ENCODE assay signal across 11 cellular contexts in genomic region chr4:152102184-152103000, GRCh38.
DNase-seq lines count a peak whose midpoint lies in the region; ATAC-seq and TF ChIP-seq lines count a peak whose summit lies in the region.
"Had no signal": no experiment of that assay in that cellular context is flagged by ENCODE, and none has a peak within 500 bp of the region (broad histone marks: within the 10 kb centered on the region; RNA-seq: fewer than 3 reads in every experiment).

No MANE protein-coding gene starts in this region.

- peaks cover 96% of the 10 kb centered on the region for H3K4me1 Mint-ChIP-seq in activated naive CD4-positive, alpha-beta T cell treated with anti-CD3 and anti-CD28 coated beads, Interleukin-2, amount 50 U/mL, for 24 hours
- H3K4me1 Mint-ChIP-seq in activated CD8-positive, alpha-beta T cell treated with anti-CD3 and anti-CD28 coated beads, Interleukin-2, amount 10 ng/mL, durations not matched to agents 7 days and 5 days (ENCODE audit: low read depth), result peaks cover 83% of the 10 kb centered on the region

- peak overlapping the region; percentile 92 for H3K4me3 Mint-ChIP-seq in activated naive CD4-positive, alpha-beta T cell treated with anti-CD3 and anti-CD28 coated beads, Interleukin-2, amount 50 U/mL, for 24 hours
- peak overlapping the region; percentile 89 for H3K4me3 Mint-ChIP-seq in activated CD8-positive, alpha-beta T cell treated with anti-CD3 and anti-CD28 coated beads, Interleukin-2, amount 10 ng/mL, durations not matched to agents 7 days and 5 days

- no peaks in the 10 kb centered on the region for H3K9me3 ChIP-seq in transverse colon
- H3K9me3 ChIP-seq: tibial artery had no signal

- intact Hi-C loops in transverse colon (cut with DNase I; ENCODE audit: low total_unique reads), result no loop called here

- CTCF ChIA-PET in activated CD8-positive, alpha-beta T cell treated with anti-CD3 and anti-CD28 coated beads, Interleukin-2, amount 10 ng/mL, durations not matched to agents 7 days and 5 days (lab: Charles Lee), result interaction anchor here (0.6 to 1.2 kb wide), 4 partner anchors 13 to 283 kb away, joined by 3 to 4 read pairs (median 4); no protein-coding TSS in a partner anchor

- H3K4me3 ChIP-seq in fibroblast of villous mesenchyme (ENCODE audit: low read depth, low read length) (no peak overlapping the region), transverse colon (no peak overlapping the region)
- H3K4me3 ChIP-seq: tibial artery had no signal

- H3K27me3 ChIP-seq in transverse colon, result no peaks in the 10 kb centered on the region
- H3K27me3 ChIP-seq: tibial artery had no signal

- in situ Hi-C loops in transverse colon (cut with MboI; ENCODE audit: low pct_ligation_motif_present in 1 of 4, low pct_unique_long_range_greater_than_20kb in 1 of 4, low sequenced_read_pairs in 3 of 4), result no loop called here

- peak overlapping the region; percentile 100 for H3K27ac Mint-ChIP-seq in activated naive CD4-positive, alpha-beta T cell treated with anti-CD3 and anti-CD28 coated beads, Interleukin-2, amount 50 U/mL, for 24 hours
- peak overlapping the region; percentile 100 for H3K27ac Mint-ChIP-seq in activated CD8-positive, alpha-beta T cell treated with anti-CD3 and anti-CD28 coated beads, Interleukin-2, amount 10 ng/mL, durations not matched to agents 7 days and 5 days

- no peaks in the 10 kb centered on the region for H3K9me3 Mint-ChIP-seq in activated naive CD4-positive, alpha-beta T cell treated with anti-CD3 and anti-CD28 coated beads, Interleukin-2, amount 50 U/mL, for 24 hours
- no peaks in the 10 kb centered on the region for H3K9me3 Mint-ChIP-seq in activated CD8-positive, alpha-beta T cell treated with anti-CD3 and anti-CD28 coated beads, Interleukin-2, amount 10 ng/mL, durations not matched to agents 7 days and 5 days (ENCODE audit: insufficient read depth)

- no peaks in the 10 kb centered on the region for H3K36me3 ChIP-seq in transverse colon
- H3K36me3 ChIP-seq: tibial artery had no signal

- no peak for ATAC-seq in activated CD8-positive, alpha-beta T cell treated with anti-CD3 and anti-CD28 coated beads, Interleukin-2, amount 10 ng/mL, durations not matched to agents 7 days and 5 days
- ATAC-seq in GM21360 (IDR thresholded peaks at IDR 0.05; ENCODE audit: unreplicated experiment), result no peak

- TF ChIP-seq CTCF in fibroblast of villous mesenchyme (IDR thresholded peaks at IDR 0.05; ENCODE audit: insufficient read depth, low read depth, low read length) (no peak), transverse colon (IDR thresholded peaks at IDR 0.05) (no peak)

- no peak for DNase-seq in activated naive CD4-positive, alpha-beta T cell (lab: John Stamatoyannopoulos, UW)
- no peak for DNase-seq in activated CD8-positive, alpha-beta T cell treated with anti-CD3 and anti-CD28 coated beads, Interleukin-2, amount 10 ng/mL, durations not matched to agents 7 days and 5 days
- DNase-seq in fibroblast of villous mesenchyme (ENCODE audit: low read depth), result peak; percentile 35
- DNase-seq in transverse colon, result no peak
- DNase-seq in NCI-H748 treated with DMSO at 0.1 percent for 48 hours (lab: John Stamatoyannopoulos, UW), result no peak
- DNase-seq in NCI-H2196 treated with DMSO at 0.1 percent for 48 hours (lab: John Stamatoyannopoulos, UW; ENCODE audit: unreplicated experiment), result no peak
- DNase-seq: tibial artery had no signal

- 74% methylated on average over 7 of the region's 7 CpGs; no CpG with 5 or more reads in 1 of the 2 donors for WGBS in transverse colon (ENCODE audit: low coverage in 1 of 2), 2 donors

- no peaks in the 10 kb centered on the region for H3K27me3 Mint-ChIP-seq in activated naive CD4-positive, alpha-beta T cell treated with anti-CD3 and anti-CD28 coated beads, Interleukin-2, amount 50 U/mL, for 24 hours
- H3K27me3 Mint-ChIP-seq in activated CD8-positive, alpha-beta T cell treated with anti-CD3 and anti-CD28 coated beads, Interleukin-2, amount 10 ng/mL, durations not matched to agents 7 days and 5 days (ENCODE audit: low read depth), result no peaks in the 10 kb centered on the region

- POLR2A ChIA-PET in activated CD8-positive, alpha-beta T cell treated with anti-CD3 and anti-CD28 coated beads, Interleukin-2, amount 10 ng/mL, durations not matched to agents 7 days and 5 days (lab: Charles Lee), result interaction anchor here (0.8 to 2.7 kb wide), 2 partner anchors 10 to 12 kb away, joined by 4 to 18 read pairs; no protein-coding TSS in a partner anchor

- H3K36me3 Mint-ChIP-seq in activated naive CD4-positive, alpha-beta T cell treated with anti-CD3 and anti-CD28 coated beads, Interleukin-2, amount 50 U/mL, for 24 hours, result peaks cover 5% of the 10 kb centered on the region
- peaks cover 54% of the 10 kb centered on the region for H3K36me3 Mint-ChIP-seq in activated CD8-positive, alpha-beta T cell treated with anti-CD3 and anti-CD28 coated beads, Interleukin-2, amount 10 ng/mL, durations not matched to agents 7 days and 5 days (ENCODE audit: low read depth)

- H3K4me1 ChIP-seq in transverse colon, result peaks cover 0 to 22% (median 12%) of the 10 kb centered on the region in 4 donors

- H3K27ac ChIP-seq in transverse colon, result peak overlapping the region in 3 of 4 donors; percentile 27 to 42 (median 37)
- H3K27ac ChIP-seq: C4-2B, KMS-11, tibial artery had no signal

- TF ChIP-seq EP300 in transverse colon (IDR thresholded peaks at IDR 0.05; ENCODE audit: low read depth), result no peak

- no peak for TF ChIP-seq POLR2A in transverse colon (IDR thresholded peaks at IDR 0.05)
